ENCODE assay signal across 1 cellular context in the genomic region with DNA sequence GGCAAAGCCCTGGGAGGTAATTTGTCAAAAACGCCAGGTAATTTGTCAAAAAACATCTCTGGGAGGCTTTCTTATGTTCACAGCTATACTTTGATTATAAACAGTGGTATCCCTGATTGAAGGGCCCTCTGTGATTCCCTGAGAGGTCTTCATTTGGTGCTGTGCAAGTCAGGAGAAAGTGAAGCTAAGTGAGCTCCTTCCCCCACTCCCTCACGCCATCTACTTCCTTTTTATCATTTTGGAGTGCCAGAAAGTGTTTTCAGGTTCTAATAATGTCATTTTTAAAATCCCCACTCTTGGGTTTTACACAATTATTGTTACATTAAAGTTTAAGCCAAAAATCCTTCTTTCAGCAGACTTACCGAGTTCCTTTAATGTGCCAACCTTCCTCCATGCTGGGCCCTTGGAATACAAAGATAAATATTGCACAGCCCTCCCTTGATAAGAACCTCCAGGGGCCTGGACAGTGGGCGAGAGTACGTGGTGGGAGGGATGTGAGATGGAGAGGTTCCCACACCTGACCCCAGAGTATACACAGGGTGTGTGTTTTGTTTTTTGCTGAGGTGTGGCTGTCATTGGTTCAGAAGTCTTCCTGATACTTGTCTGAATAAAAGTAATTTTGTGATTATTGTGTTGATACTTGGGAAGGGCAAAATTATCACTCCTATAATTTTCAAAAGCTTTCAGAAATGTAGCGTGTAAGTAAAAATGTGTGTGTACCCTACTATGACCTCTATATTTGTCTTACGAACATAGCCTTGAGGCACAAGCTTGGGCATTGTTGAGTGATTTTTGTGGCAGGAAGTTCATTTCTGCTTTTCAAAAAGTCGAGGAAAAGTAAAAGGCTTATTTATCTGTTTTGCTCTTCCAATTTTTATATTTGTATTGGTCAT.
TF ChIP-seq lines count a peak whose summit lies in the region.

No MANE protein-coding gene starts in this region.

TF ChIP-seq in HepG2, 621 proteins besides CTCF, POLR2A, EP300 and RAD21 (continued from another document):
- TF ChIP-seq, protein P1, sequence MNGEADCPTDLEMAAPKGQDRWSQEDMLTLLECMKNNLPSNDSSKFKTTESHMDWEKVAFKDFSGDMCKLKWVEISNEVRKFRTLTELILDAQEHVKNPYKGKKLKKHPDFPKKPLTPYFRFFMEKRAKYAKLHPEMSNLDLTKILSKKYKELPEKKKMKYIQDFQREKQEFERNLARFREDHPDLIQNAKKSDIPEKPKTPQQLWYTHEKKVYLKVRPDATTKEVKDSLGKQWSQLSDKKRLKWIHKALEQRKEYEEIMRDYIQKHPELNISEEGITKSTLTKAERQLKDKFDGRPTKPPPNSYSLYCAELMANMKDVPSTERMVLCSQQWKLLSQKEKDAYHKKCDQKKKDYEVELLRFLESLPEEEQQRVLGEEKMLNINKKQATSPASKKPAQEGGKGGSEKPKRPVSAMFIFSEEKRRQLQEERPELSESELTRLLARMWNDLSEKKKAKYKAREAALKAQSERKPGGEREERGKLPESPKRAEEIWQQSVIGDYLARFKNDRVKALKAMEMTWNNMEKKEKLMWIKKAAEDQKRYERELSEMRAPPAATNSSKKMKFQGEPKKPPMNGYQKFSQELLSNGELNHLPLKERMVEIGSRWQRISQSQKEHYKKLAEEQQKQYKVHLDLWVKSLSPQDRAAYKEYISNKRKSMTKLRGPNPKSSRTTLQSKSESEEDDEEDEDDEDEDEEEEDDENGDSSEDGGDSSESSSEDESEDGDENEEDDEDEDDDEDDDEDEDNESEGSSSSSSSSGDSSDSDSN (CRISPR knock-in tag; IDR thresholded peaks at IDR 0.05) = no peak
- TF ChIP-seq REL (CRISPR knock-in tag; conservative IDR thresholded peaks at IDR 0.05) (no peak), TBX3 (IDR thresholded peaks at IDR 0.05; ENCODE audit: borderline replicate concordance) (no peak), MAFK (conservative IDR thresholded peaks at IDR 0.05 in 1 of 2, IDR thresholded peaks at IDR 0.05 in 1 of 2; ENCODE audit: low read length in 2 of 2) (no peak), NCOA1 (CRISPR knock-in tag; IDR thresholded peaks at IDR 0.05) (no peak), NFATC3 (CRISPR knock-in tag; IDR thresholded peaks at IDR 0.05) (no peak)
- TF ChIP-seq, protein P2, sequence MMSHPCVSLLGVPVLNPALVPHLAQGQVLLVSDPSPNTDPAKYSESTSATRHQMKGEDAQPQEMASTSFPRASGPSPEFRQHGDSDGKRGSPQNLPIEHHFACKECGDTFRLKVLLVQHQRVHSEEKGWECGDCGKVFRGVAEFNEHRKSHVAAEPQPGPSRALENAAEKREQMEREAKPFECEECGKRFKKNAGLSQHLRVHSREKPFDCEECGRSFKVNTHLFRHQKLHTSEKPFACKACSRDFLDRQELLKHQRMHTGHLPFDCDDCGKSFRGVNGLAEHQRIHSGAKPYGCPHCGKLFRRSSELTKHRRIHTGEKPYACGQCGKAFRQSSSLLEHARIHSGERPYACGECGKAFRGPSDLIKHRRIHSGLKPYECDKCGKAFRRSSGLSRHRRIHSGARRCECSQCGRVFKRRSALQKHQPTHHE (CRISPR knock-in tag; IDR thresholded peaks at IDR 0.05; ENCODE audit: borderline replicate concordance) = no peak
